Comparison of ENCODE assay signal across 1 cellular context in the genomic region with DNA sequence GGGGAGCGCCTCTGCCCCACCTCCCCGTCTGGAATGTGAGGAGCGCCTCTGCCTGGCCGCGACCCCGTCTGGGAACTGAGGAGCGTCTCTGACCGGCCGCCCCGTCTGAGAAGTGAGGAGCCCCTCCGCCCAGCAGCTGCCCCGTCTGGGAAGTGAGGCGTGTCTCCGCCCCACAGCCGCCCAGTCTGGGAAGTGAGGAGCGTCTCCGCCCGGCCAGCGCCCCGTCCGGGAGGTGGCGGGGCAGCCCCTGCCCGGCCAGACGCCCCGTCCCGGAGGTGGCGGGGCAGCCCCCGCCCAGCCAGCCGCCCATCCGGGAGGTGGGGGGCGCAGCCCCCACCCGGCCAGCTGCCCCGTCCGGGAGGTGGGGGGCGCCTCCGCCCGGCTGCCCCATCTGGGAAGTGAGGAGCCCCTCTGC. TPM values are rescaled to one million over a fixed set of nuclear protein-coding genes. Genes with fewer than 3 reads are reported as not detected.
"Had no signal": no experiment of that assay in that cellular context is flagged by ENCODE, and none has a peak within 500 bp of the region (broad histone marks: within the 10 kb centered on the region; RNA-seq: fewer than 3 reads in every experiment).

No MANE protein-coding gene starts in this region.

RNA-seq across cellular contexts. Expression of a gene that starts 42.8 kb away (rescaled TPM):
- total RNA-seq: GM23248 had no signal
